In the genomic region with DNA sequence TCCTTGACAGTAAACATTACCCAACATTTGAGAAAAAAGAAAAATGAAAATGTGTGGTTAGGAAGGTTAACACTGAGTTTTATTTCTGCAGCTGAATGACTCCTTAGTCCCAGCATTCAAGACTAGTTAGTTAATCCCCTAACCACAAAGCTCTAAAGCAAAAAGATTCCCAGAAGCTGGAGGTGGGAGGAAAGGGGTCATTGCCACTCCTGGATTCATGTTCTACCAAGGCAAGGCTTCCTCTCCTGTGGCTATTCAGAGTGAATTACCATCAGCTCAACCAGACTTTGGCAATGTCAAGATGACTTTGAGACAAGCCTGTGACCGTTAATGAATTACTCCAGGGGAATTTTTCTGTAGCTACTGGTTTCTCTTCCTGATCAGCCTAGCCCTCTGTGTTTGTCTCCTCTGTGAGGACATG, we compare ENCODE assay signal across 10 cellular contexts.
DNase-seq lines count a peak whose midpoint lies in the region; ATAC-seq and TF ChIP-seq lines count a peak whose summit lies in the region.
"Had no signal": no experiment of that assay in that cellular context is flagged by ENCODE, and none has a peak within 500 bp of the region (broad histone marks: within the 10 kb centered on the region; RNA-seq: fewer than 3 reads in every experiment).

No MANE protein-coding gene starts in this region.

- no peak for DNase-seq in activated naive CD4-positive, alpha-beta T cell treated with anti-CD3 and anti-CD28 coated beads for 36 hours
- DNase-seq in activated naive CD4-positive, alpha-beta T cell treated with anti-CD3 and anti-CD28 coated beads, Interleukin-2, amount 50 U/mL, for 16 hours, result no peak
- DNase-seq in MM.1S, result no peak
- DNase-seq in stimulated activated naive CD8-positive, alpha-beta T cell treated with anti-CD3 and anti-CD28 coated beads, Interleukin-15, amount 100 ng/mL, for 72 hours, result no peak
- DNase-seq in NCI-H2171 (lab: John Stamatoyannopoulos, UW), result no peak
- DNase-seq in HuH-7.5 (ENCODE audit: low spot score), result no peak
- DNase-seq in SW480 (ENCODE audit: low spot score), result no peak
- DNase-seq: NCI-H2171 treated with DMSO at 0.1 percent for 48 hours, posterior cingulate gyrus had no signal

- peak overlapping the region; percentile 16; the same call in 1 of the 2 replicates for H3K27ac ChIP-seq in MM.1S (ENCODE audit: low read length)

- peak overlapping the region; percentile 93 for H3K27ac Mint-ChIP-seq in activated naive CD4-positive, alpha-beta T cell treated with anti-CD3 and anti-CD28 coated beads for 36 hours
- peak overlapping the region; percentile 84 to 92 for H3K27ac Mint-ChIP-seq in stimulated activated naive CD8-positive, alpha-beta T cell treated with anti-CD3 and anti-CD28 coated beads, Interleukin-15, amount 100 ng/mL, for 72 hours

- TF ChIP-seq CTCF in MM.1S (IDR thresholded peaks at IDR 0.05; ENCODE audit: low read length), result no peak

- H3K27me3 ChIP-seq in MM.1S (replicated peaks; ENCODE audit: insufficient read depth, low read length), result no peaks in the 10 kb centered on the region

- H3K27me3 Mint-ChIP-seq in activated naive CD4-positive, alpha-beta T cell treated with anti-CD3 and anti-CD28 coated beads for 36 hours (ENCODE audit: low read depth), result no peaks in the 10 kb centered on the region
- no peaks in the 10 kb centered on the region for H3K27me3 Mint-ChIP-seq in stimulated activated naive CD8-positive, alpha-beta T cell treated with anti-CD3 and anti-CD28 coated beads, Interleukin-15, amount 100 ng/mL, for 72 hours

- CTCF ChIA-PET in activated naive CD4-positive, alpha-beta T cell treated with anti-CD3 and anti-CD28 coated beads for 36 hours (lab: Charles Lee), result interaction anchor here (0.7 to 2.9 kb wide), 17 partner anchors 9 to 120 kb away, joined by 3 to 16 read pairs (median 4); no protein-coding TSS in a partner anchor

- H3K79me2 ChIP-seq in MM.1S (ENCODE audit: low read length), result no peaks in the 10 kb centered on the region

- peaks cover 52% of the 10 kb centered on the region for H3K36me3 Mint-ChIP-seq in activated naive CD4-positive, alpha-beta T cell treated with anti-CD3 and anti-CD28 coated beads for 36 hours (ENCODE audit: low read depth)

- peak; percentile 97 for ATAC-seq in HG02840 (IDR thresholded peaks at IDR 0.05; ENCODE audit: low FRiP score, unreplicated experiment)
- ATAC-seq in stimulated activated naive CD8-positive, alpha-beta T cell treated with anti-CD3 and anti-CD28 coated beads, Interleukin-15, amount 100 ng/mL, for 72 hours, result peak; percentile 62

- no peaks in the 10 kb centered on the region for H3F3A ChIP-seq in MM.1S (ENCODE audit: insufficient read depth, low read length)

- H3K36me3 ChIP-seq in MM.1S (replicated peaks; ENCODE audit: insufficient read depth, low read length), result 0 out of 2 replicates have a peak, but pooled peaks cover 4% of the 10 kb centered on the region

- H3K9me3 ChIP-seq in MM.1S (replicated peaks; ENCODE audit: insufficient read depth, low read length), result no peaks in the 10 kb centered on the region

- H3K4me2 ChIP-seq in MM.1S (ENCODE audit: low read depth, low read length), result 0 out of 2 replicates have a peak overlapping the region, but pooled peaks have one; percentile 1

- H3K4me3 ChIP-seq in MM.1S (ENCODE audit: low read length), result no peak overlapping the region

- H3K4me1 ChIP-seq in MM.1S (ENCODE audit: low read length), result peaks cover 38% of the 10 kb centered on the region

- intact Hi-C loops in activated naive CD4-positive, alpha-beta T cell treated with anti-CD3 and anti-CD28 coated beads for 36 hours (cut with micrococcal nuclease), result loop anchor here (1.0 to 5.0 kb wide), 6 partner anchors 18 to 304 kb away; no protein-coding TSS in a partner anchor

- H4K20me1 ChIP-seq in MM.1S (ENCODE audit: insufficient read depth, low read length), result no peaks in the 10 kb centered on the region

- peak overlapping the region; percentile 34 for H3K4me3 Mint-ChIP-seq in activated naive CD4-positive, alpha-beta T cell treated with anti-CD3 and anti-CD28 coated beads for 36 hours
- peak overlapping the region; percentile 42 to 45 for H3K4me3 Mint-ChIP-seq in stimulated activated naive CD8-positive, alpha-beta T cell treated with anti-CD3 and anti-CD28 coated beads, Interleukin-15, amount 100 ng/mL, for 72 hours

- H3K9ac ChIP-seq in MM.1S (ENCODE audit: low read length), result no peak overlapping the region

- no peaks in the 10 kb centered on the region for H3K9me2 ChIP-seq in MM.1S (replicated peaks; ENCODE audit: insufficient read depth, low read length)

- H3K9me3 Mint-ChIP-seq in activated naive CD4-positive, alpha-beta T cell treated with anti-CD3 and anti-CD28 coated beads for 36 hours, result no peaks in the 10 kb centered on the region
- no peaks in the 10 kb centered on the region for H3K9me3 Mint-ChIP-seq in stimulated activated naive CD8-positive, alpha-beta T cell treated with anti-CD3 and anti-CD28 coated beads, Interleukin-15, amount 100 ng/mL, for 72 hours

- no peak overlapping the region for H2AFZ ChIP-seq in MM.1S (ENCODE audit: low read length)

- H3K4me1 Mint-ChIP-seq in activated naive CD4-positive, alpha-beta T cell treated with anti-CD3 and anti-CD28 coated beads for 36 hours (ENCODE audit: low read depth), result peaks cover 94% of the 10 kb centered on the region
- peaks cover 98% of the 10 kb centered on the region for H3K4me1 Mint-ChIP-seq in stimulated activated naive CD8-positive, alpha-beta T cell treated with anti-CD3 and anti-CD28 coated beads, Interleukin-15, amount 100 ng/mL, for 72 hours
